In the genomic region with DNA sequence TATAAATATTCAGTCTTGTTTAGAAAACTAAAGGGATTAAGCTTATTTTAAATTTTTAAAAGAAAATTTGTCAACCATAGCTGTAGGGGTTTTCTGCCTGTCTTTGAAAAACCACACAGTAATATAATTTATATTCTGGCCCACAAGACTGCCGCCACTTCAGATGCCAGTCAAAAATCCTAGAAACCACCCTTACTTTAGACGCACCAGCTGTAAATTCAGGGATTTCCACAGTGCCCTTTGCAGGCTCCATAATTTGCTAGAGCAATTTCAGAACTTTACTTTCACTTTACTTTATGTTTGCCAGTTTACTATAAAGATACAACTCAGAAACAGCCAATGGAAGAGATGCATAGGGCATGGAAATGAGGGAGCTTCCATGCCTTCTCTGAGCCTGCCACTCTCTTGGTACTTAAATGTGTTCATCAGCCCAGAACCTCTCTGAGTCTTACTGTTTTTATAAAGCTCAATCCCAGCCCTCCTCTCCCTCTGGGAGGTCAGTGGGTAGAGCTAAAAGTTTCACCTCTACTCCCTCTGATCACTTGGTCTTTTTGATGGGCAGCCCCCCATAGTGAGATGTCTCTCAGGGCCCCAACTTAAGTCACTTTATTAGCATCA, we compare ENCODE assay signal across 1 cellular context.
TF ChIP-seq lines count a peak whose summit lies in the region.

No MANE protein-coding gene starts in this region.

TF ChIP-seq in GM12878, 131 proteins besides CTCF, POLR2A, EP300 and RAD21 (continued from another document):
- TF ChIP-seq SUZ12 (IDR thresholded peaks at IDR 0.05; ENCODE audit: unreplicated experiment) (no peak), PKNOX1 (IDR thresholded peaks at IDR 0.05) (peak; percentile 68; the same call in 1 of the 2 replicates), TCF3 (IDR thresholded peaks at IDR 0.05; ENCODE audit: borderline replicate concordance, insufficient read depth, low read depth, low read length) (no peak), POLR2AphosphoS2 (IDR thresholded peaks at IDR 0.05; ENCODE audit: low read depth, low read length) (no peak), RUNX3 (IDR thresholded peaks at IDR 0.05; ENCODE audit: low read length) (peak; percentile 11; the same call in 1 of the 2 replicates), GATAD2B (conservative IDR thresholded peaks at IDR 0.05; ENCODE audit: low read depth) (no peak), CHD4 (IDR thresholded peaks at IDR 0.05) (no peak), YY1 (IDR thresholded peaks at IDR 0.05; ENCODE audit: low read depth, low read length) (no peak), TAF1 (IDR thresholded peaks at IDR 0.05; ENCODE audit: borderline replicate concordance, low read depth, low read length) (no peak), CBX3 (IDR thresholded peaks at IDR 0.05; ENCODE audit: borderline replicate concordance, low read depth) (no peak), NFYA (IDR thresholded peaks at IDR 0.05; ENCODE audit: borderline replicate concordance, low read depth, low read length) (no peak), ZZZ3 (IDR thresholded peaks at IDR 0.05; ENCODE audit: control insufficient read depth, insufficient read length, low read depth) (no peak), TCF12 (IDR thresholded peaks at IDR 0.05; ENCODE audit: low read depth, low read length) (no peak), YBX1 (IDR thresholded peaks at IDR 0.05) (no peak), BHLHE40 (IDR thresholded peaks at IDR 0.05; ENCODE audit: borderline replicate concordance in 1 of 2, low read depth in 2 of 2, low read length in 1 of 2) (no peak)
TF ChIP-seq in GM12878: peak in this region for 3.
